In the genomic region with DNA sequence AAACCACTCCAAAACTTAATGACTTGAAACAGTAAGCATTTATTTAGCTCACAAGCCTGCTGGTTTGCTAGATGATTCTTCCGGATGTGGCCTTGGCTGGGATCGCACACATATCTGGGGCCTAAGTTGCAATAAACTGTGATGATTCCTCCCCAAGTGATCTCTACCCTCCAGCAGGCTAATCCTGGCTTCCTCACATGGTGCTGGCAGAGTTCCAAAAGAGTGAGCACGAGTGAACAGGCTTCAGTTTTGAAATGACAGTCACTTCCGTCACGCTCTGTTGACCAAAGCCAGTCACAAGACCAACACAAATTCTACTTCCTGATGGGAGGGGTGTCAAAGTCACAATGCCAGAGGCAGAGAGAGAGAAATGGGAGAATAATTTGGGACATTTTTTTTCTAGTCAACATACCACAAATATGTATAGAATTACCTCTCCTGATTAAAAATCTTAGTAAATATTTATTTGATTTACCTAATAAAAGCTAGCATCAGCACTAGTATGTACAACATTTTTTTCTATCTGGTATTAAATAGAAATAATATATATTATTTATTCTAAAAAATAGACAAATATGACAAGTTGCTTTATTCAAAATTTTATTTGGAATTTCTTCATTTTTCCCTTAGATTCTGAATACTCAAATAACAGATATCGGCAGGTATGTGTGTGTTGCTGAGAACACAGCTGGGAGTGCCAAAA, we compare ENCODE assay signal across 1 cellular context.
TF ChIP-seq lines count a peak whose summit lies in the region.

No MANE protein-coding gene starts in this region.

TF ChIP-seq in HEK293, 187 proteins besides CTCF, POLR2A, EP300 and RAD21 (continued from another document and continues in another):
- TF ChIP-seq, protein P1, sequence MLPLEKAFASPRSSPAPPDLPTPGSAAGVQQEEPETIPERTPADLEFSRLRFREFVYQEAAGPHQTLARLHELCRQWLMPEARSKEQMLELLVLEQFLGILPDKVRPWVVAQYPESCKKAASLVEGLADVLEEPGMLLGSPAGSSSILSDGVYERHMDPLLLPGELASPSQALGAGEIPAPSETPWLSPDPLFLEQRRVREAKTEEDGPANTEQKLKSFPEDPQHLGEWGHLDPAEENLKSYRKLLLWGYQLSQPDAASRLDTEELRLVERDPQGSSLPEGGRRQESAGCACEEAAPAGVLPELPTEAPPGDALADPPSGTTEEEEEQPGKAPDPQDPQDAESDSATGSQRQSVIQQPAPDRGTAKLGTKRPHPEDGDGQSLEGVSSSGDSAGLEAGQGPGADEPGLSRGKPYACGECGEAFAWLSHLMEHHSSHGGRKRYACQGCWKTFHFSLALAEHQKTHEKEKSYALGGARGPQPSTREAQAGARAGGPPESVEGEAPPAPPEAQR (tag by site-specific recombination; IDR thresholded peaks at IDR 0.05), result no peak
- TF ChIP-seq ZNF169 (tag by site-specific recombination; IDR thresholded peaks at IDR 0.05) (no peak), ZNF423 (tag by site-specific recombination; IDR thresholded peaks at IDR 0.05) (no peak), ZNF623 (tag by site-specific recombination; IDR thresholded peaks at IDR 0.05) (no peak), ZNF549 (tag by site-specific recombination; IDR thresholded peaks at IDR 0.05) (no peak), OVOL3 (tag by site-specific recombination; IDR thresholded peaks at IDR 0.05) (0 out of 2 replicates have a peak, but pooled peaks have one; percentile 49), ZNF112 (tag by site-specific recombination; IDR thresholded peaks at IDR 0.05) (no peak), ZNF544 (tag by site-specific recombination; IDR thresholded peaks at IDR 0.05) (no peak), ZBTB17 (tag by site-specific recombination; IDR thresholded peaks at IDR 0.05) (peak; percentile 94), ZNF433 (tag by site-specific recombination; IDR thresholded peaks at IDR 0.05; ENCODE audit: low read depth) (no peak), ZNF24 (tag by site-specific recombination; IDR thresholded peaks at IDR 0.05) (peak; percentile 93; the same call in 1 of the 2 replicates), FEZF1 (tag by site-specific recombination; IDR thresholded peaks at IDR 0.05) (peak; percentile 86), KLF8 (tag by site-specific recombination; IDR thresholded peaks at IDR 0.05) (peak; percentile 41; the same call in 1 of the 2 replicates), RBAK (tag by site-specific recombination; IDR thresholded peaks at IDR 0.05) (no peak), KLF7 (tag by site-specific recombination; IDR thresholded peaks at IDR 0.05; ENCODE audit: borderline replicate concordance) (no peak), ZNF561 (tag by site-specific recombination; IDR thresholded peaks at IDR 0.05; ENCODE audit: borderline replicate concordance) (peak; percentile 76), HOXC10 (CRISPR knock-in tag; IDR thresholded peaks at IDR 0.05) (no peak), ZNF473 (tag by site-specific recombination; IDR thresholded peaks at IDR 0.05) (no peak), ZBTB1 (tag by site-specific recombination; IDR thresholded peaks at IDR 0.05) (no peak), ZNF624 (tag by site-specific recombination; IDR thresholded peaks at IDR 0.05) (no peak), WT1 (tag by site-specific recombination; IDR thresholded peaks at IDR 0.05) (peak; percentile 95), SCRT2 (tag by site-specific recombination; IDR thresholded peaks at IDR 0.05) (0 out of 2 replicates have a peak, but pooled peaks have one; percentile 39), ZNF426 (tag by site-specific recombination; IDR thresholded peaks at IDR 0.05) (no peak), ZNF521 (tag by site-specific recombination; IDR thresholded peaks at IDR 0.05) (no peak), ZXDB (tag by site-specific recombination; IDR thresholded peaks at IDR 0.05) (no peak; the same call in 1 of the 2 replicates), SCRT1 (tag by site-specific recombination; IDR thresholded peaks at IDR 0.05; ENCODE audit: borderline replicate concordance) (no peak), ZBTB21 (tag by site-specific recombination; IDR thresholded peaks at IDR 0.05) (peak; percentile 81), GLIS1 (tag by site-specific recombination; IDR thresholded peaks at IDR 0.05) (peak; percentile 80), ZNF791 (tag by site-specific recombination; IDR thresholded peaks at IDR 0.05) (no peak), ZNF23 (tag by site-specific recombination; IDR thresholded peaks at IDR 0.05; ENCODE audit: borderline replicate concordance) (no peak), ZNF529 (tag by site-specific recombination; IDR thresholded peaks at IDR 0.05; ENCODE audit: insufficient replicate concordance) (no peak), ZNF302 (tag by site-specific recombination; IDR thresholded peaks at IDR 0.05; ENCODE audit: low read depth) (no peak), ZNF155 (tag by site-specific recombination; IDR thresholded peaks at IDR 0.05) (no peak), HOXA7 (CRISPR knock-in tag; IDR thresholded peaks at IDR 0.05; ENCODE audit: borderline replicate concordance) (no peak), ZNF366 (tag by site-specific recombination; conservative IDR thresholded peaks at IDR 0.05) (peak; percentile 80), ZNF558 (tag by site-specific recombination; IDR thresholded peaks at IDR 0.05) (peak; percentile 57), ZNF221 (tag by site-specific recombination; IDR thresholded peaks at IDR 0.05; ENCODE audit: borderline replicate concordance) (no peak), ZNF792 (tag by site-specific recombination; IDR thresholded peaks at IDR 0.05) (no peak), MEIS1 (CRISPR knock-in tag; IDR thresholded peaks at IDR 0.05; ENCODE audit: borderline replicate concordance) (no peak), ZNF292 (tag by site-specific recombination; IDR thresholded peaks at IDR 0.05; ENCODE audit: borderline replicate concordance, low read depth) (no peak), ZBTB7A (tag by site-specific recombination; IDR thresholded peaks at IDR 0.05; ENCODE audit: low read depth) (no peak), MZF1 (tag by site-specific recombination; IDR thresholded peaks at IDR 0.05; ENCODE audit: borderline replicate concordance) (peak; percentile 88)
- TF ChIP-seq, protein P2, sequence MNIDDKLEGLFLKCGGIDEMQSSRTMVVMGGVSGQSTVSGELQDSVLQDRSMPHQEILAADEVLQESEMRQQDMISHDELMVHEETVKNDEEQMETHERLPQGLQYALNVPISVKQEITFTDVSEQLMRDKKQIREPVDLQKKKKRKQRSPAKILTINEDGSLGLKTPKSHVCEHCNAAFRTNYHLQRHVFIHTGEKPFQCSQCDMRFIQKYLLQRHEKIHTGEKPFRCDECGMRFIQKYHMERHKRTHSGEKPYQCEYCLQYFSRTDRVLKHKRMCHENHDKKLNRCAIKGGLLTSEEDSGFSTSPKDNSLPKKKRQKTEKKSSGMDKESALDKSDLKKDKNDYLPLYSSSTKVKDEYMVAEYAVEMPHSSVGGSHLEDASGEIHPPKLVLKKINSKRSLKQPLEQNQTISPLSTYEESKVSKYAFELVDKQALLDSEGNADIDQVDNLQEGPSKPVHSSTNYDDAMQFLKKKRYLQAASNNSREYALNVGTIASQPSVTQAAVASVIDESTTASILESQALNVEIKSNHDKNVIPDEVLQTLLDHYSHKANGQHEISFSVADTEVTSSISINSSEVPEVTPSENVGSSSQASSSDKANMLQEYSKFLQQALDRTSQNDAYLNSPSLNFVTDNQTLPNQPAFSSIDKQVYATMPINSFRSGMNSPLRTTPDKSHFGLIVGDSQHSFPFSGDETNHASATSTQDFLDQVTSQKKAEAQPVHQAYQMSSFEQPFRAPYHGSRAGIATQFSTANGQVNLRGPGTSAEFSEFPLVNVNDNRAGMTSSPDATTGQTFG (tag by site-specific recombination; IDR thresholded peaks at IDR 0.05; ENCODE audit: borderline replicate concordance), result no peak
- TF ChIP-seq, protein P3, sequence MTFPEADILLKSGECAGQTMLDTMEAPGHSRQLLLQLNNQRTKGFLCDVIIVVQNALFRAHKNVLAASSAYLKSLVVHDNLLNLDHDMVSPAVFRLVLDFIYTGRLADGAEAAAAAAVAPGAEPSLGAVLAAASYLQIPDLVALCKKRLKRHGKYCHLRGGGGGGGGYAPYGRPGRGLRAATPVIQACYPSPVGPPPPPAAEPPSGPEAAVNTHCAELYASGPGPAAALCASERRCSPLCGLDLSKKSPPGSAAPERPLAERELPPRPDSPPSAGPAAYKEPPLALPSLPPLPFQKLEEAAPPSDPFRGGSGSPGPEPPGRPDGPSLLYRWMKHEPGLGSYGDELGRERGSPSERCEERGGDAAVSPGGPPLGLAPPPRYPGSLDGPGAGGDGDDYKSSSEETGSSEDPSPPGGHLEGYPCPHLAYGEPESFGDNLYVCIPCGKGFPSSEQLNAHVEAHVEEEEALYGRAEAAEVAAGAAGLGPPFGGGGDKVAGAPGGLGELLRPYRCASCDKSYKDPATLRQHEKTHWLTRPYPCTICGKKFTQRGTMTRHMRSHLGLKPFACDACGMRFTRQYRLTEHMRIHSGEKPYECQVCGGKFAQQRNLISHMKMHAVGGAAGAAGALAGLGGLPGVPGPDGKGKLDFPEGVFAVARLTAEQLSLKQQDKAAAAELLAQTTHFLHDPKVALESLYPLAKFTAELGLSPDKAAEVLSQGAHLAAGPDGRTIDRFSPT (tag by site-specific recombination; IDR thresholded peaks at IDR 0.05), result no peak
- TF ChIP-seq, protein P4, sequence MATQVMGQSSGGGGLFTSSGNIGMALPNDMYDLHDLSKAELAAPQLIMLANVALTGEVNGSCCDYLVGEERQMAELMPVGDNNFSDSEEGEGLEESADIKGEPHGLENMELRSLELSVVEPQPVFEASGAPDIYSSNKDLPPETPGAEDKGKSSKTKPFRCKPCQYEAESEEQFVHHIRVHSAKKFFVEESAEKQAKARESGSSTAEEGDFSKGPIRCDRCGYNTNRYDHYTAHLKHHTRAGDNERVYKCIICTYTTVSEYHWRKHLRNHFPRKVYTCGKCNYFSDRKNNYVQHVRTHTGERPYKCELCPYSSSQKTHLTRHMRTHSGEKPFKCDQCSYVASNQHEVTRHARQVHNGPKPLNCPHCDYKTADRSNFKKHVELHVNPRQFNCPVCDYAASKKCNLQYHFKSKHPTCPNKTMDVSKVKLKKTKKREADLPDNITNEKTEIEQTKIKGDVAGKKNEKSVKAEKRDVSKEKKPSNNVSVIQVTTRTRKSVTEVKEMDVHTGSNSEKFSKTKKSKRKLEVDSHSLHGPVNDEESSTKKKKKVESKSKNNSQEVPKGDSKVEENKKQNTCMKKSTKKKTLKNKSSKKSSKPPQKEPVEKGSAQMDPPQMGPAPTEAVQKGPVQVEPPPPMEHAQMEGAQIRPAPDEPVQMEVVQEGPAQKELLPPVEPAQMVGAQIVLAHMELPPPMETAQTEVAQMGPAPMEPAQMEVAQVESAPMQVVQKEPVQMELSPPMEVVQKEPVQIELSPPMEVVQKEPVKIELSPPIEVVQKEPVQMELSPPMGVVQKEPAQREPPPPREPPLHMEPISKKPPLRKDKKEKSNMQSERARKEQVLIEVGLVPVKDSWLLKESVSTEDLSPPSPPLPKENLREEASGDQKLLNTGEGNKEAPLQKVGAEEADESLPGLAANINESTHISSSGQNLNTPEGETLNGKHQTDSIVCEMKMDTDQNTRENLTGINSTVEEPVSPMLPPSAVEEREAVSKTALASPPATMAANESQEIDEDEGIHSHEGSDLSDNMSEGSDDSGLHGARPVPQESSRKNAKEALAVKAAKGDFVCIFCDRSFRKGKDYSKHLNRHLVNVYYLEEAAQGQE (tag by site-specific recombination; IDR thresholded peaks at IDR 0.05), result no peak
- TF ChIP-seq, protein P5, sequence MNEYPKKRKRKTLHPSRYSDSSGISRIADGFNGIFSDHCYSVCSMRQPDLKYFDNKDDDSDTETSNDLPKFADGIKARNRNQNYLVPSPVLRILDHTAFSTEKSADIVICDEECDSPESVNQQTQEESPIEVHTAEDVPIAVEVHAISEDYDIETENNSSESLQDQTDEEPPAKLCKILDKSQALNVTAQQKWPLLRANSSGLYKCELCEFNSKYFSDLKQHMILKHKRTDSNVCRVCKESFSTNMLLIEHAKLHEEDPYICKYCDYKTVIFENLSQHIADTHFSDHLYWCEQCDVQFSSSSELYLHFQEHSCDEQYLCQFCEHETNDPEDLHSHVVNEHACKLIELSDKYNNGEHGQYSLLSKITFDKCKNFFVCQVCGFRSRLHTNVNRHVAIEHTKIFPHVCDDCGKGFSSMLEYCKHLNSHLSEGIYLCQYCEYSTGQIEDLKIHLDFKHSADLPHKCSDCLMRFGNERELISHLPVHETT (tag by site-specific recombination; IDR thresholded peaks at IDR 0.05), result peak; percentile 56
- TF ChIP-seq, protein P6, sequence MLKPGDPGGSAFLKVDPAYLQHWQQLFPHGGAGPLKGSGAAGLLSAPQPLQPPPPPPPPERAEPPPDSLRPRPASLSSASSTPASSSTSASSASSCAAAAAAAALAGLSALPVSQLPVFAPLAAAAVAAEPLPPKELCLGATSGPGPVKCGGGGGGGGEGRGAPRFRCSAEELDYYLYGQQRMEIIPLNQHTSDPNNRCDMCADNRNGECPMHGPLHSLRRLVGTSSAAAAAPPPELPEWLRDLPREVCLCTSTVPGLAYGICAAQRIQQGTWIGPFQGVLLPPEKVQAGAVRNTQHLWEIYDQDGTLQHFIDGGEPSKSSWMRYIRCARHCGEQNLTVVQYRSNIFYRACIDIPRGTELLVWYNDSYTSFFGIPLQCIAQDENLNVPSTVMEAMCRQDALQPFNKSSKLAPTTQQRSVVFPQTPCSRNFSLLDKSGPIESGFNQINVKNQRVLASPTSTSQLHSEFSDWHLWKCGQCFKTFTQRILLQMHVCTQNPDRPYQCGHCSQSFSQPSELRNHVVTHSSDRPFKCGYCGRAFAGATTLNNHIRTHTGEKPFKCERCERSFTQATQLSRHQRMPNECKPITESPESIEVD (tag by site-specific recombination; IDR thresholded peaks at IDR 0.05), result peak; percentile 86
- TF ChIP-seq, protein P7, sequence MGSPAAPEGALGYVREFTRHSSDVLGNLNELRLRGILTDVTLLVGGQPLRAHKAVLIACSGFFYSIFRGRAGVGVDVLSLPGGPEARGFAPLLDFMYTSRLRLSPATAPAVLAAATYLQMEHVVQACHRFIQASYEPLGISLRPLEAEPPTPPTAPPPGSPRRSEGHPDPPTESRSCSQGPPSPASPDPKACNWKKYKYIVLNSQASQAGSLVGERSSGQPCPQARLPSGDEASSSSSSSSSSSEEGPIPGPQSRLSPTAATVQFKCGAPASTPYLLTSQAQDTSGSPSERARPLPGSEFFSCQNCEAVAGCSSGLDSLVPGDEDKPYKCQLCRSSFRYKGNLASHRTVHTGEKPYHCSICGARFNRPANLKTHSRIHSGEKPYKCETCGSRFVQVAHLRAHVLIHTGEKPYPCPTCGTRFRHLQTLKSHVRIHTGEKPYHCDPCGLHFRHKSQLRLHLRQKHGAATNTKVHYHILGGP (tag by site-specific recombination; IDR thresholded peaks at IDR 0.05), result no peak
